Comparison of ENCODE assay signal across 21 cellular contexts in genomic region chr4:184693056-184693455, GRCh38.
"Had no signal": no experiment of that assay in that cellular context is flagged by ENCODE, and none has a peak within 500 bp of the region (broad histone marks: within the 10 kb centered on the region; RNA-seq: fewer than 3 reads in every experiment).

No MANE protein-coding gene starts in this region.

- H3K4me3 Mint-ChIP-seq: activated CD4-positive, alpha-beta memory T cell treated with anti-CD3 and anti-CD28 coated beads for 36 hours; activated CD8-positive, alpha-beta memory T cell treated with anti-CD3 and anti-CD28 coated beads, Interleukin-2, amount 10 ng/mL, durations not matched to agents 7 days and 5 days; activated naive CD4-positive, alpha-beta T cell treated with anti-CD3 and anti-CD28 coated beads, Interleukin-2, amount 50 U/mL, for 24 hours; activated T-cell treated with anti-CD3 and anti-CD28 coated beads, Interleukin-2, amount 50 U/mL, for 24 hours; natural killer cell; T-cell had no signal

- H3K9me3 Mint-ChIP-seq: activated CD4-positive, alpha-beta memory T cell treated with anti-CD3 and anti-CD28 coated beads for 36 hours; activated naive CD4-positive, alpha-beta T cell treated with anti-CD3 and anti-CD28 coated beads, Interleukin-2, amount 50 U/mL, for 24 hours; activated T-cell treated with anti-CD3 and anti-CD28 coated beads, Interleukin-2, amount 50 U/mL, for 24 hours; natural killer cell; T-cell had no signal

- ATAC-seq: activated CD8-positive, alpha-beta memory T cell treated with anti-CD3 and anti-CD28 coated beads, Interleukin-2, amount 10 ng/mL, durations not matched to agents 7 days and 5 days; foreskin keratinocyte; natural killer cell; T-cell had no signal

- H3K36me3 Mint-ChIP-seq: natural killer cell had no signal

- DNase-seq: activated CD4-positive, alpha-beta memory T cell treated with anti-CD3 and anti-CD28 coated beads for 36 hours; activated CD4-positive, alpha-beta T cell treated with anti-CD3 and anti-CD28 coated beads for 1 hour; activated CD8-positive, alpha-beta memory T cell treated with anti-CD3 and anti-CD28 coated beads, Interleukin-2, amount 10 ng/mL, durations not matched to agents 7 days and 5 days; activated effector memory CD4-positive, alpha-beta T cell treated with Interleukin-2 at 50 U/mL for 16 hours; activated T-cell treated with anti-CD3 and anti-CD28 coated beads, Interleukin-2, amount 50 U/mL, for 24 hours; amniotic stem cell; foreskin keratinocyte; mesendoderm; natural killer cell; nucleus accumbens; stimulated activated CD4-positive, alpha-beta T cell treated with anti-CD3 and anti-CD28 coated beads, Interleukin-15, amount 100 ng/mL, for 24 hours; stimulated activated CD4-positive, alpha-beta T cell treated with anti-CD3 and anti-CD28 coated beads, Interleukin-4, amount 100 ng/mL, for 24 hours; stimulated activated naive CD4-positive, alpha-beta T cell; substantia nigra; T-cell; transverse colon had no signal

- H3K27ac Mint-ChIP-seq: activated CD4-positive, alpha-beta memory T cell treated with anti-CD3 and anti-CD28 coated beads for 36 hours; activated CD8-positive, alpha-beta memory T cell treated with anti-CD3 and anti-CD28 coated beads, Interleukin-2, amount 10 ng/mL, durations not matched to agents 7 days and 5 days; activated naive CD4-positive, alpha-beta T cell treated with anti-CD3 and anti-CD28 coated beads, Interleukin-2, amount 50 U/mL, for 24 hours; activated T-cell treated with anti-CD3 and anti-CD28 coated beads, Interleukin-2, amount 50 U/mL, for 24 hours; natural killer cell; T-cell had no signal

- H3K27me3 Mint-ChIP-seq: activated CD4-positive, alpha-beta memory T cell treated with anti-CD3 and anti-CD28 coated beads for 36 hours; activated CD8-positive, alpha-beta memory T cell treated with anti-CD3 and anti-CD28 coated beads, Interleukin-2, amount 10 ng/mL, durations not matched to agents 7 days and 5 days; activated naive CD4-positive, alpha-beta T cell treated with anti-CD3 and anti-CD28 coated beads, Interleukin-2, amount 50 U/mL, for 24 hours; activated T-cell treated with anti-CD3 and anti-CD28 coated beads, Interleukin-2, amount 50 U/mL, for 24 hours; T-cell had no signal

- H3K4me1 Mint-ChIP-seq: activated naive CD4-positive, alpha-beta T cell treated with anti-CD3 and anti-CD28 coated beads, Interleukin-2, amount 50 U/mL, for 24 hours; natural killer cell had no signal

- H3K4me3 ChIP-seq: breast epithelium, right atrium auricular region, skin epidermis, transverse colon, vagina had no signal
